Comparison of ENCODE assay signal across 1 cellular context in genomic region chr14:34713122-34713680, GRCh38.
TF ChIP-seq lines count a peak whose summit lies in the region.

No MANE protein-coding gene starts in this region.

TF ChIP-seq in HCT116, 20 proteins besides CTCF, POLR2A, EP300 and RAD21 (continued from another document):
- TF ChIP-seq REST (IDR thresholded peaks at IDR 0.05; ENCODE audit: low read depth), result no peak
- TF ChIP-seq MAX (IDR thresholded peaks at IDR 0.05), result no peak
- no peak for TF ChIP-seq EZH2 (IDR thresholded peaks at IDR 0.05)
- no peak for TF ChIP-seq FOSL1 (IDR thresholded peaks at IDR 0.05; ENCODE audit: low read depth)
- no peak for TF ChIP-seq EZH2phosphoT487 (IDR thresholded peaks at IDR 0.05; ENCODE audit: borderline replicate concordance)
- TF ChIP-seq ZFX (IDR thresholded peaks at IDR 0.05), result no peak
- TF ChIP-seq SRF (IDR thresholded peaks at IDR 0.05; ENCODE audit: low read depth), result no peak
- no peak for TF ChIP-seq CBX3 (IDR thresholded peaks at IDR 0.05; ENCODE audit: low read depth)
- no peak for TF ChIP-seq SP1 (IDR thresholded peaks at IDR 0.05; ENCODE audit: low read depth)
- TF ChIP-seq YY1 (IDR thresholded peaks at IDR 0.05; ENCODE audit: extremely low read depth, insufficient replicate concordance, low read depth, low read length), result no peak
TF ChIP-seq in HCT116: peak in this region for 0.
